Comparison of ENCODE assay signal across 8 cellular contexts in genomic region chr1:10474613-10475507, GRCh38. TPM values are rescaled to one million over a fixed set of nuclear protein-coding genes. Genes with fewer than 3 reads are reported as not detected.
DNase-seq lines count a peak whose midpoint lies in the region; ATAC-seq, FAIRE-seq and TF ChIP-seq lines count a peak whose summit lies in the region.

TSS of gene PEX14 (plus strand) at chr1:10474950. CDS start at chr1:10474967, 17 bp downstream.

- H3K4me3 ChIP-seq in ACC112 (ENCODE audit: low read depth, low read length) (peak within 1 kb of the TSS; percentile 98), kidney (ENCODE audit: low read length in 2 of 2) (peak within 1 kb of the TSS; percentile 95 to 98)

- peak within 1 kb of the TSS; percentile 94 for H2AFZ ChIP-seq in ACC112 (ENCODE audit: low read length, unreplicated experiment)

- intact Hi-C loops in kidney (cut with DNase I): no loop called here

- no peaks in the 10 kb centered on the region for H3K36me3 ChIP-seq in ACC112 (ENCODE audit: insufficient read depth, low read length)
- no peaks in the 10 kb centered on the region for H3K36me3 ChIP-seq in kidney (ENCODE audit: control insufficient read depth in 1 of 2, insufficient read depth in 2 of 2, low read length in 2 of 2)

- H3K4me1 ChIP-seq in ACC112 (ENCODE audit: control insufficient read depth, insufficient read depth, low read length, unreplicated experiment) (peaks cover 11% of the 10 kb centered on the region), kidney (ENCODE audit: control insufficient read depth in 1 of 2, insufficient read depth in 1 of 2, low read depth in 1 of 2, low read length in 2 of 2) (peaks cover 3 to 21% of the 10 kb centered on the region in 2 donors)

- H3K9me3 ChIP-seq in kidney (ENCODE audit: control insufficient read depth in 1 of 2, low read length in 2 of 2): no peaks in the 10 kb centered on the region

- no peaks in the 10 kb centered on the region for H3K27me3 ChIP-seq in ACC112 (ENCODE audit: insufficient read depth, low read length)

- no peak for FAIRE-seq in kidney (lab: Jason Lieb, UNC)

- no peak for TF ChIP-seq CTCF in kidney (IDR thresholded peaks at IDR 0.05; ENCODE audit: borderline replicate concordance, extremely low read depth, insufficient read depth)

- H3K9ac ChIP-seq in kidney (ENCODE audit: low read length in 2 of 2): peak within 1 kb of the TSS; percentile 85 to 91

- DNase-seq in NCI-H446 (lab: John Stamatoyannopoulos, UW): peak; percentile 62 to 93
- DNase-seq in cerebellum (ENCODE audit: low spot score): peak; percentile 88
- peak; percentile 94 for DNase-seq in kidney
- peak; percentile 64 to 80 for DNase-seq in stimulated activated CD4-positive, alpha-beta T cell treated with anti-CD3 and anti-CD28 coated beads, Interleukin-15, amount 100 ng/mL, for 1 hour (ENCODE audit: low read depth in 1 of 2, low spot score in 1 of 2)

- ATAC-seq in GM18868 (IDR thresholded peaks at IDR 0.05; ENCODE audit: unreplicated experiment) (peak; percentile 59), HG03175 (IDR thresholded peaks at IDR 0.05; ENCODE audit: unreplicated experiment) (peak; percentile 73)
- ATAC-seq in activated CD4-positive, CD25-positive, alpha-beta regulatory T cell treated with anti-CD3 and anti-CD28 coated beads, Interleukin-2, amount 50 U/mL, for 24 hours: peak; percentile 87 to 88

- H3K79me2 ChIP-seq in ACC112 (ENCODE audit: control insufficient read depth, insufficient read depth, low read length, unreplicated experiment): peaks cover 61% of the 10 kb centered on the region

- H3K27ac ChIP-seq in ACC112 (ENCODE audit: low read depth, low read length): peak within 1 kb of the TSS; percentile 36; the same call in 1 of the 2 replicates
- H3K27ac ChIP-seq in kidney (ENCODE audit: low read depth in 2 of 2, low read length in 2 of 2): peak within 1 kb of the TSS; percentile 58 to 69

RNA-seq across cellular contexts. Expression of gene PEX14, which starts in this region (rescaled TPM):
- total RNA-seq in cerebellum (8.4 TPM), kidney (22.8 TPM)
- polyA plus RNA-seq in kidney (ENCODE audit: insufficient read depth, low read depth, low replicate concordance): 25.8 TPM

Comparison
In these comparisons a context has a peak if more than half of its experiments do, and no peak if none do; other contexts are left out.
1. Peak in every context shown above with its lines: DNase-seq, ATAC-seq, H3K4me3 ChIP-seq and H3K27ac ChIP-seq.